Comparison of ENCODE assay signal across 27 cellular contexts in the genomic region with DNA sequence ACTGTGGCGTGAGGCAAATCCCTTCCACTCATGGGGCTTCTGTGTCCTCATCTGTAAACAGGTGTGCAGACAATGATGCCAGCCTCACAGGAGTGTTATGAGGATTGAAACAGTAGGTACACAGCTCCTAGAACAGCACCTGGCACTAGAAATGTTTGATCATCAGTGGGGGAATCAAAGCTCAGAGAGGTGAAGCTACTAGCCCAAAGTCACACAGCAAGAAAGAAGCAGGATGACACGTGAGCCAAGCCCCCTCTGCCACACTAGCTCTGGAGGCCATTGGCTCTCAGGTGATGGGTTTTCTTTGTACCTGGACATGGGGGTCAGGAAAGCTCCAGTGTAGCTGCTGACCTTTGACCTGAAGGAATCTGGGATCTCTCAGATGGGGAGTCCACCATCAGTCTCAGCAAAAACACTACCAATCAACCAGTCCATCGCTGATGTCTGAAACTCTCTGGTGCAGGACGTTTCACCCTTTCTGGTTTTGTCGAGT. TPM values are rescaled to one million over a fixed set of nuclear protein-coding genes. Genes with fewer than 3 reads are reported as not detected.
A peak's percentile ranks its signal among the peaks of the same experiment; 100 is the strongest.
DNase-seq lines count a peak whose midpoint lies in the region; ATAC-seq, FAIRE-seq and TF ChIP-seq lines count a peak whose summit lies in the region.
"Had no signal": no experiment of that assay in that cellular context is flagged by ENCODE, and none has a peak within 500 bp of the region (broad histone marks: within the 10 kb centered on the region; RNA-seq: fewer than 3 reads in every experiment).

No MANE protein-coding gene starts in this region.

- H2BK12ac ChIP-seq in neuronal stem cell (ENCODE audit: low read length): no peak overlapping the region

- no peak overlapping the region for H3K9ac ChIP-seq in neuronal stem cell (ENCODE audit: low read depth, low read length, poor library complexity)

- peak overlapping the region; percentile 26 for H2AK5ac ChIP-seq in neuronal stem cell (ENCODE audit: low read depth, low read length)

- WGBS in neuronal stem cell (ENCODE audit: extremely low coverage in 2 of 2, insufficient read length in 2 of 2, insufficient replicate concordance in 1 of 2), 2 donors: no CpG with 5 or more reads among the region's 5 CpGs

- H3K27ac ChIP-seq in left ventricle myocardium inferior (replicated peaks): peak overlapping the region; percentile 68
- no peak overlapping the region for H3K27ac ChIP-seq in neuronal stem cell (replicated peaks; ENCODE audit: low read length)
- H3K27ac ChIP-seq: RWPE1 had no signal

- intact Hi-C loops in left ventricle myocardium inferior (cut with micrococcal nuclease) (no loop called here), left ventricle myocardium superior (cut with micrococcal nuclease) (no loop called here)

- FAIRE-seq in bronchial epithelial cell (lab: Jason Lieb, UNC): peak; percentile 91
- FAIRE-seq: GM12891 had no signal

- no peak for ATAC-seq in left ventricle myocardium superior
- no peak for ATAC-seq in GM18520 (IDR thresholded peaks at IDR 0.05; ENCODE audit: unreplicated experiment)
- ATAC-seq: Panc1 had no signal

- H3K9me3 ChIP-seq in left ventricle myocardium inferior (replicated peaks) (no peaks in the 10 kb centered on the region), neuronal stem cell (replicated peaks in 1 of 2; ENCODE audit: control insufficient read depth in 2 of 2, insufficient read depth in 1 of 2, low read depth in 1 of 2, low read length in 2 of 2) (no peaks in the 10 kb centered on the region)

- no peak overlapping the region for H3K18ac ChIP-seq in neuronal stem cell (ENCODE audit: low read length)

- no peak overlapping the region for H2BK15ac ChIP-seq in neuronal stem cell (ENCODE audit: low read length)

- no peak overlapping the region for H3K4me3 ChIP-seq in left ventricle myocardium inferior
- H3K4me3 ChIP-seq in bronchial epithelial cell (ENCODE audit: low read depth, low read length): no peak overlapping the region
- H3K4me3 ChIP-seq in neuronal stem cell (ENCODE audit: low read length in 2 of 2): no peak overlapping the region

- no peak overlapping the region for H4K91ac ChIP-seq in neuronal stem cell (ENCODE audit: low read depth, low read length, poor library complexity)

- H4K8ac ChIP-seq in neuronal stem cell (ENCODE audit: low read depth, low read length): no peak overlapping the region

- no peak overlapping the region for H3K23ac ChIP-seq in neuronal stem cell (ENCODE audit: low read depth, low read length, poor library complexity)

- H3K4me2 ChIP-seq in neuronal stem cell (ENCODE audit: insufficient read depth, low read length, poor library complexity, severe bottlenecking): no peak overlapping the region

- H3K4ac ChIP-seq in neuronal stem cell (ENCODE audit: low read length): no peak overlapping the region

- H2AFZ ChIP-seq in neuronal stem cell (ENCODE audit: low read length): no peak overlapping the region

- H3K14ac ChIP-seq in neuronal stem cell (ENCODE audit: low read length): no peak overlapping the region

- H3K27me3 ChIP-seq in left ventricle myocardium inferior (ENCODE audit: low read depth): no peaks in the 10 kb centered on the region
- no peaks in the 10 kb centered on the region for H3K27me3 ChIP-seq in bronchial epithelial cell (ENCODE audit: control insufficient read depth, insufficient read depth, low read length)
- H3K27me3 ChIP-seq in neuronal stem cell (ENCODE audit: control insufficient read depth in 3 of 3, insufficient read depth in 3 of 3, low read depth in 1 of 3, low read length in 3 of 3): peaks cover 0 to 23% (median 0%) of the 10 kb centered on the region in 3 experiments

- H3K4me1 ChIP-seq in left ventricle myocardium inferior (peaks cover 45% of the 10 kb centered on the region), neuronal stem cell (ENCODE audit: control insufficient read depth in 2 of 2, insufficient read depth in 1 of 2, low read depth in 1 of 2, low read length in 2 of 2) (peaks cover 11 to 16% of the 10 kb centered on the region in 2 donors)

- no peaks in the 10 kb centered on the region for H3K79me1 ChIP-seq in neuronal stem cell (ENCODE audit: low read depth, low read length)

- H2BK5ac ChIP-seq in neuronal stem cell (ENCODE audit: low read length): no peak overlapping the region

- H3K36me3 ChIP-seq in left ventricle myocardium inferior (no peaks in the 10 kb centered on the region), bronchial epithelial cell (ENCODE audit: control insufficient read depth, insufficient read depth, low read length) (no peaks in the 10 kb centered on the region), neuronal stem cell (replicated peaks in 1 of 2; ENCODE audit: control insufficient read depth in 2 of 2, insufficient read depth in 2 of 2, low read length in 2 of 2) (no peaks in the 10 kb centered on the region)

- H2BK120ac ChIP-seq in neuronal stem cell (ENCODE audit: low read depth, low read length): no peak overlapping the region

- no peak for TF ChIP-seq CTCF in left ventricle myocardium inferior (IDR thresholded peaks at IDR 0.05; ENCODE audit: borderline replicate concordance)
- TF ChIP-seq CTCF in bronchial epithelial cell (IDR thresholded peaks at IDR 0.05; ENCODE audit: insufficient read depth, low read length, severe bottlenecking): no peak

- no peak for DNase-seq in left ventricle myocardium inferior
- no peak for DNase-seq in left ventricle myocardium superior
- no peak for DNase-seq in bronchial epithelial cell (ENCODE audit: low read depth)
- no peak for DNase-seq in neuronal stem cell (ENCODE audit: low spot score)
- no peak for DNase-seq in activated CD4-positive, alpha-beta T cell treated with anti-CD3 and anti-CD28 coated beads for 48 hours
- DNase-seq in DMS53 treated with DMSO at 0.1 percent for 48 hours (lab: John Stamatoyannopoulos, UW; ENCODE audit: unreplicated experiment): no peak
- DNase-seq: 8988T; CD4-positive, alpha-beta T cell; COR-L47; EL; GDM1; H7; KG1; NCI-H1092; NCI-H1417 treated with DMSO at 0.1 percent for 48 hours; NCI-H1694 treated with DMSO at 0.1 percent for 48 hours; NCI-H2081; NCI-H2171; NCI-H226; NCI-H510A; NCI-H69; SHP77 had no signal

RNA-seq across cellular contexts. Expression of a gene that starts 13.4 kb away (rescaled TPM):
- 8.2 TPM for total RNA-seq in left ventricle myocardium inferior
- total RNA-seq in left ventricle myocardium superior: 7.1 TPM
- total RNA-seq in bronchial epithelial cell: 29.7 and 71.0 TPM in 2 replicates
- 0.06 TPM for polyA plus RNA-seq in neuronal stem cell (2013, experiment 1 of 2)
- 0.17 TPM for polyA plus RNA-seq in neuronal stem cell (2013, experiment 2 of 2)
- total RNA-seq: H7, OCI-LY7 had no signal
